Comparison of ENCODE assay signal across 12 cellular contexts in genomic region chr6:11766589-11767450, GRCh38. TPM values are rescaled to one million over a fixed set of nuclear protein-coding genes. Genes with fewer than 3 reads are reported as not detected.
A peak's percentile ranks its signal among the peaks of the same experiment; 100 is the strongest.
DNase-seq lines count a peak whose midpoint lies in the region; ATAC-seq, FAIRE-seq and TF ChIP-seq lines count a peak whose summit lies in the region.
"Had no signal": no experiment of that assay in that cellular context is flagged by ENCODE, and none has a peak within 500 bp of the region (broad histone marks: within the 10 kb centered on the region; RNA-seq: fewer than 3 reads in every experiment).

No MANE protein-coding gene starts in this region.

- no peaks in the 10 kb centered on the region for H3K9me3 Mint-ChIP-seq in stimulated activated naive CD8-positive, alpha-beta T cell treated with anti-CD3 and anti-CD28 coated beads, Interleukin-15, Interleukin-2, amounts not matched to agents 100 ng/mL and 50 ng/mL, for 24 hours
- H3K9me3 Mint-ChIP-seq: activated B cell treated with CpG ODN at 0.5 μM for 24 hours; central memory CD8-positive, alpha-beta T cell had no signal

- BruUV-seq in K562 (replicated peaks; lab: Mats Ljungman, UMichigan): no TSS peak

- H3K9me1 ChIP-seq in K562 (ENCODE audit: control insufficient read depth, insufficient read depth, low read length): no peaks in the 10 kb centered on the region

- no peak overlapping the region for H3K4me3 Mint-ChIP-seq in stimulated activated naive CD8-positive, alpha-beta T cell treated with anti-CD3 and anti-CD28 coated beads, Interleukin-15, Interleukin-2, amounts not matched to agents 100 ng/mL and 50 ng/mL, for 24 hours
- H3K4me3 Mint-ChIP-seq: activated B cell treated with CpG ODN at 0.5 μM for 24 hours; central memory CD8-positive, alpha-beta T cell had no signal

- peaks cover 55% of the 10 kb centered on the region for H3K4me1 Mint-ChIP-seq in stimulated activated naive CD8-positive, alpha-beta T cell treated with anti-CD3 and anti-CD28 coated beads, Interleukin-15, Interleukin-2, amounts not matched to agents 100 ng/mL and 50 ng/mL, for 24 hours (ENCODE audit: low read depth)
- H3K4me1 Mint-ChIP-seq: activated B cell treated with CpG ODN at 0.5 μM for 24 hours; central memory CD8-positive, alpha-beta T cell had no signal

- no peak for ATAC-seq in stimulated activated naive CD8-positive, alpha-beta T cell treated with anti-CD3 and anti-CD28 coated beads, Interleukin-15, Interleukin-2, amounts not matched to agents 100 U/mL and 50 U/mL, for 24 hours
- ATAC-seq in K562 (no peak), aorta (ENCODE audit: low FRiP score) (peak; percentile 63), psoas muscle (no peak), Right ventricle myocardium superior (ENCODE audit: poor library complexity) (no peak)

- FAIRE-seq in K562 (lab: Jason Lieb, UNC): no peak

- WGBS in K562 (ENCODE audit: insufficient coverage, low coverage, missing lambda C conversion rate): 48% methylated on average over 8 of the region's 8 CpGs
- WGBS in aorta, 2 donors: 29 to 34% methylated on average over 8 of the region's 8 CpGs
- 74 to 75% (median 74%) methylated on average over 8 of the region's 8 CpGs for WGBS in psoas muscle, 3 donors

- H3K27ac ChIP-seq in K562 (ENCODE audit: extremely low read depth, low read depth, low read length) (no peak overlapping the region), aorta (ENCODE audit: low read depth in 1 of 2, low read length in 2 of 2) (peak overlapping the region in 1 of 2 donors; percentile 93), psoas muscle (no peak overlapping the region)
- H3K27ac ChIP-seq: BLaER1 treated with 17β-estradiol and CSF1 and Interleukin-3, amounts not matched to agents 10 nM and 100 nM had no signal

- H3K4me1 ChIP-seq in K562 (replicated peaks in 1 of 2; ENCODE audit: control insufficient read depth in 2 of 2, insufficient read depth in 2 of 2, low read length in 2 of 2) (peaks cover 16 to 43% of the 10 kb centered on the region in 2 experiments), aorta (ENCODE audit: control insufficient read depth in 1 of 2, insufficient read depth in 2 of 2, low read length in 2 of 2) (peaks cover 10 to 16% of the 10 kb centered on the region in 2 donors), psoas muscle (no peaks in the 10 kb centered on the region)

- H3K27me3 Mint-ChIP-seq in stimulated activated naive CD8-positive, alpha-beta T cell treated with anti-CD3 and anti-CD28 coated beads, Interleukin-15, Interleukin-2, amounts not matched to agents 100 ng/mL and 50 ng/mL, for 24 hours: no peaks in the 10 kb centered on the region

- peak overlapping the region; percentile 61 for H3K27ac Mint-ChIP-seq in stimulated activated naive CD8-positive, alpha-beta T cell treated with anti-CD3 and anti-CD28 coated beads, Interleukin-15, Interleukin-2, amounts not matched to agents 100 ng/mL and 50 ng/mL, for 24 hours
- H3K27ac Mint-ChIP-seq: activated B cell treated with CpG ODN at 0.5 μM for 24 hours had no signal

- POLR2A ChIA-PET in K562 (lab: Yijun Ruan, JAX): interaction anchor here (0.6 kb wide), 3 partner anchors 20 to 390 kb away, joined by 3 to 4 read pairs (median 3); no protein-coding TSS in a partner anchor

- no peaks in the 10 kb centered on the region for H3K9me3 ChIP-seq in K562 (replicated peaks; ENCODE audit: control insufficient read depth, insufficient read depth, low read depth, low read length)
- no peaks in the 10 kb centered on the region for H3K9me3 ChIP-seq in aorta (ENCODE audit: control insufficient read depth, low read length)
- H3K9me3 ChIP-seq in psoas muscle: no peaks in the 10 kb centered on the region

- no peak for TF ChIP-seq RAD21 in K562 (CRISPR knock-in tag; conservative IDR thresholded peaks at IDR 0.05 in 1 of 2, IDR thresholded peaks at IDR 0.05 in 1 of 2)

- no peak for TF ChIP-seq EP300 in K562 (IDR thresholded peaks at IDR 0.05; ENCODE audit: low read length)

- H3K9ac ChIP-seq in K562 (ENCODE audit: insufficient read depth in 1 of 2, low read depth in 2 of 2, low read length in 2 of 2): no peak overlapping the region; a peak in 1 of 4 replicates
- H3K9ac ChIP-seq: BLaER1 treated with 17β-estradiol and CSF1 and Interleukin-3, amounts not matched to agents 10 nM and 100 nM had no signal

- CTCF ChIA-PET in K562 (lab: Yijun Ruan, JAX; ENCODE audit: low intra/inter-chr PET ratio): no interaction called here

- no peaks in the 10 kb centered on the region for H4K20me1 ChIP-seq in K562 (replicated peaks; ENCODE audit: control insufficient read depth, insufficient read depth, low read length)
- H4K20me1 ChIP-seq: BLaER1 treated with 17β-estradiol and CSF1 and Interleukin-3, amounts not matched to agents 10 nM and 100 nM had no signal

- H3K36me3 Mint-ChIP-seq in stimulated activated naive CD8-positive, alpha-beta T cell treated with anti-CD3 and anti-CD28 coated beads, Interleukin-15, Interleukin-2, amounts not matched to agents 100 ng/mL and 50 ng/mL, for 24 hours (ENCODE audit: low read depth): no peaks in the 10 kb centered on the region

- TF ChIP-seq CTCF in K562 (IDR thresholded peaks at IDR 0.05 in 2 of 3, conservative IDR thresholded peaks at IDR 0.05 in 1 of 3; ENCODE audit: insufficient read depth in 2 of 3, low read depth in 1 of 3, low read length in 3 of 3): no peak
- no peak for TF ChIP-seq CTCF in psoas muscle (IDR thresholded peaks at IDR 0.05)

- TF ChIP-seq POLR2A in K562 (conservative IDR thresholded peaks at IDR 0.05): no peak

- H2AFZ ChIP-seq in K562 (ENCODE audit: low read depth, low read length): peak overlapping the region; percentile 69

- in situ Hi-C loops in K562 (cut with MboI): no loop called here

- H3K79me2 ChIP-seq in K562 (ENCODE audit: control insufficient read depth, insufficient read depth, low read length): no peaks in the 10 kb centered on the region

- no peaks in the 10 kb centered on the region for H3K27me3 ChIP-seq in K562 (ENCODE audit: control insufficient read depth in 2 of 2, insufficient read depth in 2 of 2, low read length in 2 of 2)
- H3K27me3 ChIP-seq in aorta (ENCODE audit: control insufficient read depth in 1 of 2, insufficient read depth in 2 of 2, low read length in 1 of 2): no peaks in the 10 kb centered on the region
- no peaks in the 10 kb centered on the region for H3K27me3 ChIP-seq in psoas muscle (ENCODE audit: insufficient read depth in 3 of 3, low read length in 2 of 3)
- H3K27me3 ChIP-seq: BLaER1 treated with 17β-estradiol and CSF1 and Interleukin-3, amounts not matched to agents 10 nM and 100 nM had no signal

- no peaks in the 10 kb centered on the region for H3K36me3 ChIP-seq in K562 (ENCODE audit: control insufficient read depth, insufficient read depth, low read length)
- H3K36me3 ChIP-seq in aorta (ENCODE audit: control insufficient read depth in 1 of 2, insufficient read depth in 2 of 2, low read length in 1 of 2): no peaks in the 10 kb centered on the region
- no peaks in the 10 kb centered on the region for H3K36me3 ChIP-seq in psoas muscle (ENCODE audit: insufficient read depth in 1 of 2, low read depth in 1 of 2)
- H3K36me3 ChIP-seq: BLaER1 treated with 17β-estradiol and CSF1 and Interleukin-3, amounts not matched to agents 10 nM and 100 nM had no signal

- no peak overlapping the region for H3K4me2 ChIP-seq in K562 (ENCODE audit: insufficient read depth, low read length)

- H3K4me3 ChIP-seq in K562 (no peak overlapping the region), aorta (ENCODE audit: low read length in 2 of 2) (no peak overlapping the region), psoas muscle (no peak overlapping the region)
- H3K4me3 ChIP-seq: BLaER1 treated with 17β-estradiol and CSF1 and Interleukin-3, amounts not matched to agents 10 nM and 100 nM had no signal

- intact Hi-C loops in K562 (cut with micrococcal nuclease) (loop anchor here (5.0 kb wide), 1 partner anchor 145 kb away; no protein-coding TSS in a partner anchor), aorta (cut with DNase I) (loop anchor here in 1 of 2 donors (2.0 to 5.0 kb wide), 2 partner anchors 35 to 244 kb away; no protein-coding TSS in a partner anchor), psoas muscle (cut with DNase I) (no loop called here), Right ventricle myocardium superior (cut with DNase I) (no loop called here)

- no peak for DNase-seq in stimulated activated naive CD8-positive, alpha-beta T cell treated with anti-CD3 and anti-CD28 coated beads, Interleukin-15, Interleukin-2, amounts not matched to agents 100 U/mL and 50 U/mL, for 24 hours
- DNase-seq in K562 (ENCODE audit: extremely low read depth in 1 of 4, low spot score in 3 of 4): no peak
- DNase-seq in kidney tubule cell (ENCODE audit: low spot score): peak; percentile 99
- DNase-seq in aorta: no peak
- no peak for DNase-seq in psoas muscle
- no peak for DNase-seq in Right ventricle myocardium superior
- no peak for DNase-seq in NCI-H1436 treated with DMSO at 0.1 percent for 48 hours (lab: John Stamatoyannopoulos, UW)
- DNase-seq: activated B cell treated with CpG ODN at 0.5 μM for 24 hours, NCI-H510A treated with DMSO at 0.1 percent for 48 hours had no signal

RNA-seq across cellular contexts. Expression of gene ADTRP, which starts 11.8 kb away (rescaled TPM):
- total RNA-seq in K562 (2011; cell fraction: chromatin; rRNA removed; ENCODE audit: low replicate concordance): 13.8 and 18.6 TPM in 2 replicates
- 13.8 and 20.4 TPM in 2 replicates for total RNA-seq in K562 (2011; cell fraction: nucleolus; rRNA removed)
- total RNA-seq in K562 (2011; cell fraction: nucleoplasm; rRNA removed): 13.9 and 19.7 TPM in 2 replicates
- total RNA-seq in K562 (2014; rRNA removed) (7.4 and 9.6 TPM in 2 replicates), K562 (2014; rRNA removed; fragmentation: Illumina TruSeq; extraction: Trizol) (13.3 and 13.9 TPM in 2 replicates), K562 (2015; rRNA removed; fragmentation: Illumina TruSeq; extraction: Trizol) (13.5 and 13.8 TPM in 2 replicates), K562 (2021) (11.7 and 12.3 TPM in 2 replicates), aorta (1 to 10 TPM; 1.2 TPM), psoas muscle (not detected), Right ventricle myocardium superior (not detected)
- polyA plus RNA-seq in K562 (2011; rRNA removed) (8.7 and 10.0 TPM in 2 replicates), K562 (2014; fragmentation: Illumina TruSeq; extraction: Trizol) (21.7 and 24.0 TPM in 2 replicates), K562 (2014; fragmentation: Nextera tagmentation; extraction: Ambion mirVana) (10 to 100 TPM; 13.6 to 18.3 TPM), K562 (2014; rRNA removed) (12.9 and 16.4 TPM in 2 replicates), aorta (1 to 10 TPM in 1 of 2 donors, under 1 TPM in 1; 0.82 to 7.4 TPM), psoas muscle (under 1 TPM in 2 of 3 donors, not detected in 1; 0.08 TPM)
- polyA plus RNA-seq in K562 (2011; cell fraction: cytosol; rRNA removed): 7.1 and 9.6 TPM in 2 replicates
- polyA plus RNA-seq in K562 (2011; cell fraction: nucleus; rRNA removed): 16.3 and 17.9 TPM in 2 replicates
- 19.8 and 27.5 TPM in 2 replicates for polyA plus RNA-seq in K562 (2012)
- 7.4 and 9.3 TPM in 2 replicates for polyA minus RNA-seq in K562 (2011; rRNA and poly(A)+ RNA removed)
- 3.6 and 6.5 TPM in 2 replicates for polyA minus RNA-seq in K562 (2011; cell fraction: cytosol; rRNA and poly(A)+ RNA removed)
- 6.1 and 7.9 TPM in 2 replicates for polyA minus RNA-seq in K562 (2011; cell fraction: nucleus; rRNA and poly(A)+ RNA removed)
